Comparison of ENCODE assay signal across 35 cellular contexts in the genomic region with DNA sequence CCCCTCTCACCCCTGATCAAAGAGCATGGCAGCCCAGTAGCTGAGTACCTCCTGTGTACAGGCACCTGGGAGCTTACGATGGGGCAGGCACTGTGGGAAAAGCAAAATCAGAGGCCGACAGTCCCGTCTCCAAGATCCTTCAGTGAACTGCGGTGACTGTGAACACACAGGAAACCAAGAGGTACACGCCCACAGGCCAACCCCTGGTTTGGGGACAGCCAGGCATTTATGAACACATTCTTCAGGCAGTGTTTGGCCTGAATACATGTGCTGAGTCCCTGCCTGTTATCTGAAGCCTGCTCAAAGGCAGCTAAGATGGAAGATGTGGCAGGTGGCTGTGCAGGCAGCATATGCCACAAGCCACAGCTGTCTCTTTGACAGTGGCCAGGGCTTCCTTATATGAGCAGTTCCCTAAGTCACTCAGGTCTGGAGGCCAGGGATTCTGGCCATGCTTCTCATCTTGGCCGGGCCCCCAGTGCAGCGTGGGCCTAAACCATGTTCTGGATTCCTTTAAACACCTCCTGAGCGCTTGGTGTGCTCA.
"Had no signal": no experiment of that assay in that cellular context is flagged by ENCODE, and none has a peak within 500 bp of the region (broad histone marks: within the 10 kb centered on the region; RNA-seq: fewer than 3 reads in every experiment).

No MANE protein-coding gene starts in this region.

- H3K27me3 Mint-ChIP-seq: activated B cell treated with CpG ODN at 0.5 μM for 24 hours; activated CD4-positive, alpha-beta memory T cell treated with anti-CD3 and anti-CD28 coated beads, Interleukin-2, amount 10 ng/mL, durations not matched to agents 7 days and 5 days; activated CD8-positive, alpha-beta memory T cell treated with anti-CD3 and anti-CD28 coated beads, Interleukin-2, amount 10 ng/mL, durations not matched to agents 7 days and 5 days; activated naive CD4-positive, alpha-beta T cell treated with anti-CD3 and anti-CD28 coated beads, Interleukin-2, amount 10 ng/mL, durations not matched to agents 7 days and 5 days had no signal

- H3K27ac Mint-ChIP-seq: activated B cell treated with CpG ODN at 0.5 μM for 24 hours; activated CD4-positive, alpha-beta memory T cell treated with anti-CD3 and anti-CD28 coated beads, Interleukin-2, amount 10 ng/mL, durations not matched to agents 7 days and 5 days; activated CD8-positive, alpha-beta memory T cell treated with anti-CD3 and anti-CD28 coated beads, Interleukin-2, amount 10 ng/mL, durations not matched to agents 7 days and 5 days; activated naive CD4-positive, alpha-beta T cell treated with anti-CD3 and anti-CD28 coated beads, Interleukin-2, amount 10 ng/mL, durations not matched to agents 7 days and 5 days; activated naive CD8-positive, alpha-beta T cell; activated naive CD8-positive, alpha-beta T cell treated with anti-CD3 and anti-CD28 coated beads, Interleukin-2, amount 50 U/mL, for 24 hours had no signal

- H3K27ac ChIP-seq: Peyer's patch, RWPE1, VCaP had no signal

- H3K4me1 Mint-ChIP-seq: activated B cell treated with CpG ODN at 0.5 μM for 24 hours; activated CD4-positive, alpha-beta memory T cell treated with anti-CD3 and anti-CD28 coated beads, Interleukin-2, amount 10 ng/mL, durations not matched to agents 7 days and 5 days; activated CD8-positive, alpha-beta memory T cell treated with anti-CD3 and anti-CD28 coated beads, Interleukin-2, amount 10 ng/mL, durations not matched to agents 7 days and 5 days; activated naive CD4-positive, alpha-beta T cell treated with anti-CD3 and anti-CD28 coated beads, Interleukin-2, amount 10 ng/mL, durations not matched to agents 7 days and 5 days; activated naive CD8-positive, alpha-beta T cell treated with anti-CD3 and anti-CD28 coated beads, Interleukin-2, amount 50 U/mL, for 24 hours had no signal

- H3K4me3 Mint-ChIP-seq: activated B cell treated with CpG ODN at 0.5 μM for 24 hours; activated CD4-positive, alpha-beta memory T cell treated with anti-CD3 and anti-CD28 coated beads, Interleukin-2, amount 10 ng/mL, durations not matched to agents 7 days and 5 days; activated CD8-positive, alpha-beta memory T cell treated with anti-CD3 and anti-CD28 coated beads, Interleukin-2, amount 10 ng/mL, durations not matched to agents 7 days and 5 days; activated naive CD4-positive, alpha-beta T cell treated with anti-CD3 and anti-CD28 coated beads, Interleukin-2, amount 10 ng/mL, durations not matched to agents 7 days and 5 days; activated naive CD8-positive, alpha-beta T cell; activated naive CD8-positive, alpha-beta T cell treated with anti-CD3 and anti-CD28 coated beads, Interleukin-2, amount 50 U/mL, for 24 hours; brain had no signal

- H3K9me3 Mint-ChIP-seq: activated CD4-positive, alpha-beta memory T cell treated with anti-CD3 and anti-CD28 coated beads, Interleukin-2, amount 10 ng/mL, durations not matched to agents 7 days and 5 days; activated naive CD4-positive, alpha-beta T cell treated with anti-CD3 and anti-CD28 coated beads, Interleukin-2, amount 10 ng/mL, durations not matched to agents 7 days and 5 days; activated naive CD8-positive, alpha-beta T cell treated with anti-CD3 and anti-CD28 coated beads, Interleukin-2, amount 50 U/mL, for 24 hours had no signal

- H3K9me3 ChIP-seq: MG63, Peyer's patch had no signal

- H3K4me1 ChIP-seq: Peyer's patch had no signal

- H3K27me3 ChIP-seq: MG63, Peyer's patch had no signal

- H3K4me3 ChIP-seq: MG63, Peyer's patch had no signal

- DNase-seq: activated B cell treated with CpG ODN at 0.5 μM for 24 hours; activated CD4-positive, alpha-beta memory T cell treated with anti-CD3 and anti-CD28 coated beads, Interleukin-2, amount 10 ng/mL, durations not matched to agents 7 days and 5 days; activated CD4-positive, alpha-beta T cell treated with anti-CD3 and anti-CD28 coated beads for 4 hours; activated CD4-positive, alpha-beta T cell treated with anti-CD3 and anti-CD28 coated beads, Interleukin-2, amount 50 U/mL, for 1 hour; activated CD4-positive, CD25-positive, alpha-beta regulatory T cell treated with anti-CD3 and anti-CD28 coated beads, Interleukin-2, amount 50 U/mL, for 72 hours; activated CD8-positive, alpha-beta memory T cell treated with anti-CD3 and anti-CD28 coated beads for 24 hours; activated CD8-positive, alpha-beta memory T cell treated with anti-CD3 and anti-CD28 coated beads, Interleukin-2, amount 10 ng/mL, durations not matched to agents 7 days and 5 days; activated CD8-positive, alpha-beta memory T cell treated with anti-CD3 and anti-CD28 coated beads, Interleukin-2, amount 50 U/mL, for 48 hours; activated effector memory CD4-positive, alpha-beta T cell treated with Interleukin-2 at 50 U/mL for 16 hours; activated naive CD4-positive, alpha-beta T cell treated with anti-CD3 and anti-CD28 coated beads, Interleukin-2, amount 10 ng/mL, durations not matched to agents 7 days and 5 days; activated naive CD8-positive, alpha-beta T cell treated with anti-CD3 and anti-CD28 coated beads, Interleukin-2, amount 50 U/mL, for 24 hours; activated T-cell treated with anti-CD3 and anti-CD28 coated beads, Interleukin-2, amount 50 U/mL, for 48 hours; Kasumi-1; KG1; MG63; NCI-H1048; NCI-H1105 treated with DMSO at 0.1 percent for 48 hours; NCI-H1436; NCI-H1694; NCI-H2029; NCI-H345; NCI-H524 treated with DMSO at 0.1 percent for 48 hours; PC-3; Peyer's patch; SIG-M5; T-helper 1 cell; T-helper 2 cell; T-helper 9 cell had no signal

- H3K36me3 Mint-ChIP-seq: activated CD8-positive, alpha-beta memory T cell treated with anti-CD3 and anti-CD28 coated beads, Interleukin-2, amount 10 ng/mL, durations not matched to agents 7 days and 5 days; activated naive CD4-positive, alpha-beta T cell treated with anti-CD3 and anti-CD28 coated beads, Interleukin-2, amount 10 ng/mL, durations not matched to agents 7 days and 5 days; activated naive CD8-positive, alpha-beta T cell; brain had no signal

- H3K36me3 ChIP-seq: MG63, Peyer's patch had no signal

- FAIRE-seq: bronchial epithelial cell had no signal

- ATAC-seq: activated CD8-positive, alpha-beta memory T cell treated with anti-CD3 and anti-CD28 coated beads, Interleukin-2, amount 10 ng/mL, durations not matched to agents 7 days and 5 days; activated naive CD8-positive, alpha-beta T cell treated with anti-CD3 and anti-CD28 coated beads, Interleukin-2, amount 50 U/mL, for 24 hours; PC-3; Right ventricle myocardium inferior; SK-N-SH treated with all-trans-retinoic acid at 6 μM for 48 hours had no signal
